ENCODE assay signal across 19 cellular contexts in genomic region chr18:22603902-22604301, GRCh38.
"Had no signal": no experiment of that assay in that cellular context is flagged by ENCODE, and none has a peak within 500 bp of the region (broad histone marks: within the 10 kb centered on the region; RNA-seq: fewer than 3 reads in every experiment).

No MANE protein-coding gene starts in this region.

- ATAC-seq: activated CD8-positive, alpha-beta memory T cell treated with anti-CD3 and anti-CD28 coated beads, Interleukin-2, amount 10 ng/mL, durations not matched to agents 7 days and 5 days; activated T-helper 17 cell treated with anti-CD3 and anti-CD28 coated beads, Interleukin-2, amount 50 U/mL, for 72 hours had no signal

- H3K36me3 ChIP-seq: esophagus muscularis mucosa, gastroesophageal sphincter had no signal

- H3K27me3 ChIP-seq: esophagus muscularis mucosa, gastroesophageal sphincter had no signal

- DNase-seq: activated CD4-positive, alpha-beta memory T cell treated with anti-CD3 and anti-CD28 coated beads, Interleukin-2, amount 10 ng/mL, durations not matched to agents 7 days and 5 days; activated CD4-positive, alpha-beta T cell treated with anti-CD3 and anti-CD28 coated beads for 48 hours; activated CD4-positive, CD25-positive, alpha-beta regulatory T cell; activated CD8-positive, alpha-beta memory T cell treated with anti-CD3 and anti-CD28 coated beads, Interleukin-2, amount 10 ng/mL, durations not matched to agents 7 days and 5 days; activated naive CD4-positive, alpha-beta T cell; activated naive CD8-positive, alpha-beta T cell treated with anti-CD3 and anti-CD28 coated beads for 36 hours; cerebellar nuclear complex; effector memory CD4-positive, alpha-beta T cell; immature natural killer cell; occipital lobe; small intestine; stimulated activated CD4-positive, alpha-beta T cell treated with anti-CD3 and anti-CD28 coated beads, Interleukin-15, amount 100 ng/mL, for 24 hours; stimulated activated CD4-positive, alpha-beta T cell treated with anti-CD3 and anti-CD28 coated beads, Interleukin-2, amount 100 ng/mL, for 48 hours; T-helper 1 cell; T-helper 9 cell; trophoblast cell had no signal

- FAIRE-seq: small intestine had no signal

- H3K9me3 ChIP-seq: esophagus muscularis mucosa, gastroesophageal sphincter had no signal

- H3K4me3 ChIP-seq: gastroesophageal sphincter had no signal
